18 cellular contexts compared by ENCODE assay signal in genomic region chr7:45645141-45645969, GRCh38.
"Had no signal": no experiment of that assay in that cellular context is flagged by ENCODE, and none has a peak within 500 bp of the region (broad histone marks: within the 10 kb centered on the region; RNA-seq: fewer than 3 reads in every experiment).

No MANE protein-coding gene starts in this region.

- ATAC-seq: activated CD4-positive, alpha-beta T cell treated with anti-CD3 and anti-CD28 coated beads for 36 hours; activated CD8-positive, alpha-beta T cell treated with anti-CD3 and anti-CD28 coated beads, Interleukin-2, amount 10 ng/mL, durations not matched to agents 7 days and 5 days; PC-3; T-cell had no signal

- DNase-seq: activated CD4-positive, alpha-beta T cell treated with anti-CD3 and anti-CD28 coated beads for 36 hours; activated CD4-positive, alpha-beta T cell treated with anti-CD3 and anti-CD28 coated beads, Interleukin-2, amount 50 U/mL, for 1 hour; activated CD8-positive, alpha-beta T cell treated with anti-CD3 and anti-CD28 coated beads, Interleukin-2, amount 10 ng/mL, durations not matched to agents 7 days and 5 days; activated naive CD4-positive, alpha-beta T cell treated with anti-CD3 and anti-CD28 coated beads, Interleukin-2, amount 50 U/mL, for 16 hours; activated naive CD8-positive, alpha-beta T cell treated with anti-CD3 and anti-CD28 coated beads, Interleukin-2, amount 10 ng/mL, durations not matched to agents 7 days and 5 days; anterior cingulate cortex; KG1; NCI-H1048; NCI-H146; NCI-H187 treated with DMSO at 0.1 percent for 48 hours; NCI-H2081 treated with DMSO at 0.1 percent for 48 hours; NCI-H446; NCI-H524; PC-3; SIG-M5; T-cell had no signal

- H3K36me3 ChIP-seq: adrenal gland had no signal

- H3K4me3 ChIP-seq: adrenal gland had no signal

- H3K27ac ChIP-seq: adrenal gland, VCaP had no signal

- H3K27me3 ChIP-seq: adrenal gland had no signal

- H3K9me3 ChIP-seq: adrenal gland had no signal
